22 cellular contexts compared by ENCODE assay signal in the genomic region with DNA sequence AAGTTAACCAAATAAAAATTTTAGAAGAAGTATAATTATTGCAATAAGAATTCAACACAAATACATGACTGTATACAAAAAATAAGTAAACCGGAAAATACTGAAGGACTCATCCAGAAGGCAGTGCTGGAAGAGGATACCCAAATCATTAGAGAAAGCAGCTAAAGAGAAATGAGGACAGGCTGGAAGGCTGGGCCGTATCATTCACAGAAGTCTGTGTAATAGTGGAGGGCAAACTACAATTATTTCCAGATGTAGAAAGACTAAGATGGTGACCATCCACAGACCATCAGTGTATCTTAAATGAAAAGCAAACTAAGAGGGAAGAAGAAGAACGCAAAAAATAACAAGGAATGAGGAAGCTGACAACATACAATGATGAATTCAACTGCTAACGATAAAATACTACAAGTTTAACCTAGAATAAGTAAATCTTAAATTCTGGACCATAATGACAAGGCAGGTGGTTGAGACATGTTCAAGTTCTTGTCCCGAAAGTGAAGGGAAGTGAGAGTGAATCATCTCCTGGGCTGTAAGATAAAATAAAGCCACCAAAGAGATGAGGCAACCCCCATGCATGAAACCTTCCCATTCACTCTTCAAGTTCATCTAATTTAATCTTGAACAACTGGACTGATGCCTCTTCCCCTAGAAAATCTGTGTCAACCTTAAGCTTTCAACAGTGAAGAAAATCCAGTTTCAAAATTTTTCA.
A peak's percentile ranks its signal among the peaks of the same experiment; 100 is the strongest.
DNase-seq lines count a peak whose midpoint lies in the region; ATAC-seq, FAIRE-seq and TF ChIP-seq lines count a peak whose summit lies in the region.
"Had no signal": no experiment of that assay in that cellular context is flagged by ENCODE, and none has a peak within 500 bp of the region (broad histone marks: within the 10 kb centered on the region; RNA-seq: fewer than 3 reads in every experiment).

No MANE protein-coding gene starts in this region.

- H4K20me1 ChIP-seq in GM23248 (ENCODE audit: insufficient read depth) (no peaks in the 10 kb centered on the region), endothelial cell of umbilical vein (replicated peaks; ENCODE audit: control insufficient read depth, extremely low read depth, insufficient read depth, low read length) (no peaks in the 10 kb centered on the region)

- no peak overlapping the region for H2AFZ ChIP-seq in GM23248
- no peak overlapping the region for H2AFZ ChIP-seq in endothelial cell of umbilical vein (ENCODE audit: low read depth, low read length)

- POLR2A ChIA-PET in endothelial cell of umbilical vein (lab: Charles Lee): no interaction called here

- intact Hi-C loops in endothelial cell of umbilical vein (cut with micrococcal nuclease): no loop called here

- peak; percentile 79 for FAIRE-seq in endothelial cell of umbilical vein (lab: Jason Lieb, UNC)
- FAIRE-seq: HTR-8/SVneo, keratinocyte had no signal

- CTCF ChIA-PET in endothelial cell of umbilical vein (lab: Charles Lee): interaction anchor here (1.0 kb wide), 2 partner anchors 138 to 262 kb away, joined by 3 to 4 read pairs; no protein-coding TSS in a partner anchor

- no peaks in the 10 kb centered on the region for H3K9me1 ChIP-seq in endothelial cell of umbilical vein (replicated peaks; ENCODE audit: control insufficient read depth, extremely low read depth, insufficient read depth, low read length)

- no peak overlapping the region for H3K4me3 ChIP-seq in GM23248
- no peak overlapping the region for H3K4me3 ChIP-seq in endothelial cell of umbilical vein (replicated peaks in 1 of 3; ENCODE audit: insufficient read depth in 1 of 3, low read depth in 1 of 3, low read length in 3 of 3)
- H3K4me3 ChIP-seq: gastrocnemius medialis, lower lobe of right lung, SJCRH30, stomach, transverse colon had no signal

- dilution Hi-C loops in endothelial cell of umbilical vein (cut with MboI; ENCODE audit: extremely low pct_ligation_motif_present, low sequenced_read_pairs): no loop called here

- no peak overlapping the region for H3K4me2 ChIP-seq in GM23248 (ENCODE audit: unreplicated experiment)
- H3K4me2 ChIP-seq in endothelial cell of umbilical vein (ENCODE audit: insufficient read depth, low read length): no peak overlapping the region

- DNase-seq in CD1c-positive myeloid dendritic cell (ENCODE audit: extremely low spot score) (peak; percentile 16), GM23248 (peak; percentile 48), OCI-M1 (lab: John Stamatoyannopoulos, UW) (peak; percentile 43), endothelial cell of umbilical vein (ENCODE audit: low read depth, low spot score) (no peak), NCI-H69 (lab: John Stamatoyannopoulos, UW) (no peak)
- DNase-seq: CD8-positive, alpha-beta T cell; gastrocnemius medialis; GF-D8; hypothalamus; lower lobe of right lung; NCI-H1436; NCI-H524 treated with DMSO at 0.1 percent for 48 hours; nucleus accumbens; SJCRH30; stimulated activated CD4-positive, alpha-beta T cell treated with anti-CD3 and anti-CD28 coated beads, Interleukin-4, amount 100 ng/mL, for 24 hours; stomach; transverse colon had no signal

- H3K9ac ChIP-seq in GM23248 (no peak overlapping the region), endothelial cell of umbilical vein (replicated peaks; ENCODE audit: extremely low read depth, insufficient read depth, low read length) (no peak overlapping the region)

- no peaks in the 10 kb centered on the region for H3K27me3 ChIP-seq in GM23248 (replicated peaks; ENCODE audit: insufficient read depth)
- no peaks in the 10 kb centered on the region for H3K27me3 ChIP-seq in endothelial cell of umbilical vein (ENCODE audit: control insufficient read depth in 2 of 2, insufficient read depth in 2 of 2, low read length in 2 of 2)
- H3K27me3 ChIP-seq: gastrocnemius medialis, SJCRH30, stomach, transverse colon had no signal

- TF ChIP-seq POLR2A in endothelial cell of umbilical vein (IDR thresholded peaks at IDR 0.05; ENCODE audit: low read depth, low read length): no peak

- in situ Hi-C loops in GM23248 (cut with MboI): no loop called here

- H3K4me1 ChIP-seq in GM23248 (ENCODE audit: insufficient read depth) (peaks cover 18% of the 10 kb centered on the region), endothelial cell of umbilical vein (ENCODE audit: control insufficient read depth, extremely low read depth, insufficient read depth, low read length) (peaks cover 16% of the 10 kb centered on the region)
- H3K4me1 ChIP-seq: gastrocnemius medialis had no signal

- no peaks in the 10 kb centered on the region for H3K36me3 ChIP-seq in GM23248 (ENCODE audit: low read depth)
- no peaks in the 10 kb centered on the region for H3K36me3 ChIP-seq in endothelial cell of umbilical vein (ENCODE audit: control insufficient read depth in 2 of 2, extremely low read depth in 1 of 2, insufficient read depth in 2 of 2, low read length in 2 of 2)
- H3K36me3 ChIP-seq: gastrocnemius medialis, transverse colon had no signal

- ATAC-seq in HG02763 (IDR thresholded peaks at IDR 0.05; ENCODE audit: unreplicated experiment) (no peak), HG02588 (IDR thresholded peaks at IDR 0.05; ENCODE audit: unreplicated experiment) (no peak), GM21717 (IDR thresholded peaks at IDR 0.05; ENCODE audit: unreplicated experiment) (no peak)
- ATAC-seq: CD8-positive, alpha-beta T cell; gastrocnemius medialis; lower lobe of right lung had no signal

- no peak for TF ChIP-seq CTCF in endothelial cell of umbilical vein (IDR thresholded peaks at IDR 0.05; ENCODE audit: extremely low read depth in 1 of 2, insufficient read depth in 1 of 2, low read depth in 1 of 2, low read length in 2 of 2)

- no TSS peak for BruUV-seq in endothelial cell of umbilical vein (replicated peaks; lab: Mats Ljungman, UMichigan)

- H3K27ac ChIP-seq in GM23248: no peak overlapping the region
- H3K27ac ChIP-seq in endothelial cell of umbilical vein (ENCODE audit: insufficient read depth, low read depth, low read length): no peak overlapping the region
- H3K27ac ChIP-seq: gastrocnemius medialis, lower lobe of right lung, SJCRH30, stomach, transverse colon had no signal

- H3K79me2 ChIP-seq in GM23248 (ENCODE audit: insufficient read depth): no peaks in the 10 kb centered on the region
- no peaks in the 10 kb centered on the region for H3K79me2 ChIP-seq in endothelial cell of umbilical vein (ENCODE audit: control insufficient read depth, insufficient read depth, low read length)

- no peaks in the 10 kb centered on the region for H3K9me3 ChIP-seq in GM23248 (ENCODE audit: low read depth)
- no peaks in the 10 kb centered on the region for H3K9me3 ChIP-seq in endothelial cell of umbilical vein (replicated peaks; ENCODE audit: control insufficient read depth, insufficient read depth, low read length)
- H3K9me3 ChIP-seq: gastrocnemius medialis, lower lobe of right lung, SJCRH30, stomach, transverse colon had no signal

- H3F3A ChIP-seq in GM23248 (ENCODE audit: insufficient read depth): peaks cover 21% of the 10 kb centered on the region

- 61 to 64% methylated on average over 5 of the region's 5 CpGs for WGBS in GM23248 (ENCODE audit: low coverage in 1 of 2, low lambda C conversion rate in 2 of 2, missing lambda C conversion rate in 2 of 2), 2 experiments

- no peaks in the 10 kb centered on the region for H3K9me2 ChIP-seq in GM23248 (ENCODE audit: insufficient read depth)

TF ChIP-seq in endothelial cell of umbilical vein, 7 proteins besides CTCF, POLR2A, EP300 and RAD21:
- no peak for TF ChIP-seq POLR2AphosphoS5 (IDR thresholded peaks at IDR 0.05; ENCODE audit: insufficient read depth, low read depth, low read length)
- TF ChIP-seq EZH2 (IDR thresholded peaks at IDR 0.05; ENCODE audit: borderline replicate concordance, low read depth, low read length, severe bottlenecking): no peak
- no peak for TF ChIP-seq GATA2 (IDR thresholded peaks at IDR 0.05; ENCODE audit: insufficient read depth, insufficient read length, low read depth, low read length)
- TF ChIP-seq MAX (IDR thresholded peaks at IDR 0.05; ENCODE audit: insufficient read depth, insufficient read length): no peak
- no peak for TF ChIP-seq MYC (IDR thresholded peaks at IDR 0.05; ENCODE audit: low read depth, low read length)
- TF ChIP-seq FOS (IDR thresholded peaks at IDR 0.05; ENCODE audit: borderline replicate concordance, insufficient read depth, low read length): peak; percentile 50
- TF ChIP-seq JUN (IDR thresholded peaks at IDR 0.05; ENCODE audit: borderline replicate concordance, insufficient read depth, insufficient read length, low read depth): no peak

Comparison
In these comparisons a context has a peak if more than half of its experiments do, and no peak if none do; other contexts are left out.
1. DNase-seq: peak in CD1c-positive myeloid dendritic cell (single experiment), GM23248 (single experiment) and OCI-M1 (single experiment); none in endothelial cell of umbilical vein (single experiment) and NCI-H69 (single experiment).